13 cellular contexts compared by ENCODE assay signal in the genomic region with DNA sequence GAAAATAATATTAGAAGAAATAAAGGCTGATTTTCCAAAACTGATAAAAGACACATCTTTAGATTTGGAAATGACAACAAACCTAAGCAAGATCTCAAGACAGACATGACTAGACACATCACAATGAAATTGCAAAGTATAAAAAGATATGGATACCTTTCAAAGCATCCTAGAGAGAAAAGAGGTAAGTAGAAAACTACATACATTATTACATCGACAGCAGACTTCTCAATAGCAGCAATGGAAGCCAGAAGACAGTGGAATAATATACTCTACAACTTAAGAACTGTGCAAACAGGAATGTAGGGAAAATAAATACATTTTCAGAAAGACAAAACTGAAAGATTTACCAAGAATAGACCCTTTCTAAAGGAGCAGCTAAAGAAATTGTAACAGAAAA. TPM values are rescaled to one million over a fixed set of nuclear protein-coding genes. Genes with fewer than 3 reads are reported as not detected.
A peak's percentile ranks its signal among the peaks of the same experiment; 100 is the strongest.
DNase-seq lines count a peak whose midpoint lies in the region; ATAC-seq, FAIRE-seq and TF ChIP-seq lines count a peak whose summit lies in the region.
"Had no signal": no experiment of that assay in that cellular context is flagged by ENCODE, and none has a peak within 500 bp of the region (broad histone marks: within the 10 kb centered on the region; RNA-seq: fewer than 3 reads in every experiment).

No MANE protein-coding gene starts in this region.

- H3K4me3 Mint-ChIP-seq in nephron progenitor cell: no peak overlapping the region
- H3K4me3 Mint-ChIP-seq: activated CD8-positive, alpha-beta T cell treated with anti-CD3 and anti-CD28 coated beads, Interleukin-2, amount 10 ng/mL, durations not matched to agents 7 days and 5 days; activated naive CD8-positive, alpha-beta T cell; dendritic cell treated with granulocyte-macrophage colony-stimulating factor and Interleukin-4, amounts not matched to agents 40 ng/mL and 50 ng/mL, for 4 days; T-helper 1 cell treated with Interleukin-12 subunit alpha and Interleukin-12 subunit beta and Interleukin-4 antibody, amounts not matched to agents 30 μg/mL and 1 μg/mL, for 36 hours had no signal

- no peak overlapping the region for H3K27ac ChIP-seq in foreskin keratinocyte

- ATAC-seq in foreskin keratinocyte (no peak), HG03378 (IDR thresholded peaks at IDR 0.05; ENCODE audit: unreplicated experiment) (no peak)
- ATAC-seq: activated CD8-positive, alpha-beta T cell treated with anti-CD3 and anti-CD28 coated beads, Interleukin-2, amount 10 ng/mL, durations not matched to agents 7 days and 5 days; mucosa of descending colon had no signal

- peak; percentile 97 for FAIRE-seq in D721Med (lab: Jason Lieb, UNC)

- H3K9me3 Mint-ChIP-seq in nephron progenitor cell: peaks cover 37% of the 10 kb centered on the region

- DNase-seq in D721Med (ENCODE audit: insufficient read length, low spot score) (no peak), H4 (ENCODE audit: low spot score) (peak; percentile 14), SW480 (ENCODE audit: low spot score) (peak; percentile 13), foreskin keratinocyte (peak; percentile 9 to 21), nephron progenitor cell (no peak)
- no peak for DNase-seq in activated CD4-positive, alpha-beta T cell treated with anti-CD3 and anti-CD28 coated beads for 48 hours
- DNase-seq: activated CD8-positive, alpha-beta T cell treated with anti-CD3 and anti-CD28 coated beads, Interleukin-2, amount 10 ng/mL, durations not matched to agents 7 days and 5 days; mucosa of descending colon; NCI-H524 had no signal

- H3K4me1 ChIP-seq in foreskin keratinocyte: no peaks in the 10 kb centered on the region

- no peaks in the 10 kb centered on the region for H3K27me3 ChIP-seq in foreskin keratinocyte

- H3K27ac Mint-ChIP-seq in nephron progenitor cell: no peak overlapping the region
- H3K27ac Mint-ChIP-seq: activated CD8-positive, alpha-beta T cell treated with anti-CD3 and anti-CD28 coated beads, Interleukin-2, amount 10 ng/mL, durations not matched to agents 7 days and 5 days; activated naive CD8-positive, alpha-beta T cell; dendritic cell treated with granulocyte-macrophage colony-stimulating factor and Interleukin-4, amounts not matched to agents 40 ng/mL and 50 ng/mL, for 4 days; T-helper 1 cell treated with Interleukin-12 subunit alpha and Interleukin-12 subunit beta and Interleukin-4 antibody, amounts not matched to agents 30 μg/mL and 1 μg/mL, for 36 hours had no signal

- H3K27me3 Mint-ChIP-seq in nephron progenitor cell (ENCODE audit: low read depth, poor library complexity): peaks cover 4% of the 10 kb centered on the region
- H3K27me3 Mint-ChIP-seq: activated naive CD8-positive, alpha-beta T cell; dendritic cell treated with granulocyte-macrophage colony-stimulating factor and Interleukin-4, amounts not matched to agents 40 ng/mL and 50 ng/mL, for 4 days had no signal

- no peak for TF ChIP-seq CTCF in D721Med (IDR thresholded peaks at IDR 0.05; ENCODE audit: insufficient read depth, missing control alignments)
- no peak for TF ChIP-seq CTCF in foreskin keratinocyte (conservative IDR thresholded peaks at IDR 0.05)
- TF ChIP-seq CTCF in nephron progenitor cell (IDR thresholded peaks at IDR 0.05): no peak

- peaks cover 19% of the 10 kb centered on the region for H3K36me3 Mint-ChIP-seq in nephron progenitor cell (ENCODE audit: low read depth)

- no peaks in the 10 kb centered on the region for H3K4me1 Mint-ChIP-seq in nephron progenitor cell

RNA-seq across cellular contexts. Expression of gene DENND1B, which starts 50.2 kb away (rescaled TPM):
- total RNA-seq in H4 (2014; rRNA removed; shearing (Covaris generic)): 7.3 and 7.4 TPM in 2 replicates
- 7.6 and 9.8 TPM in 2 replicates for total RNA-seq in foreskin keratinocyte
- polyA plus RNA-seq in foreskin keratinocyte: 1.1 and 1.8 TPM in 2 replicates

Comparison
In these comparisons a context has a peak if more than half of its experiments do, and no peak if none do; other contexts are left out.
1. DNase-seq: peak in H4 (single experiment), SW480 (single experiment) and foreskin keratinocyte (2 of 2); none in D721Med (single experiment), nephron progenitor cell (single experiment) and activated CD4-positive, alpha-beta T cell treated with anti-CD3 and anti-CD28 coated beads for 48 hours (single experiment).